Comparison of ENCODE assay signal across 1 cellular context in genomic region chr10:124651402-124651887, GRCh38.
TF ChIP-seq lines count a peak whose summit lies in the region.

No MANE protein-coding gene starts in this region.

TF ChIP-seq in IMR-90, 13 proteins besides CTCF, POLR2A, EP300 and RAD21 (continued from another document):
- TF ChIP-seq MXI1 (IDR thresholded peaks at IDR 0.05; ENCODE audit: borderline replicate concordance, low read depth, low read length) (no peak), BHLHE40 (IDR thresholded peaks at IDR 0.05; ENCODE audit: low read depth, low read length) (no peak), RCOR1 (IDR thresholded peaks at IDR 0.05; ENCODE audit: insufficient replicate concordance, low read length) (no peak), NFE2L2 (IDR thresholded peaks at IDR 0.05; ENCODE audit: low read depth, low read length) (no peak), CHD1 (IDR thresholded peaks at IDR 0.05; ENCODE audit: low read depth, low read length) (no peak), SMC3 (IDR thresholded peaks at IDR 0.05; ENCODE audit: low read depth, low read length) (no peak)
TF ChIP-seq in IMR-90: peak in this region for 0.
